Comparison of ENCODE assay signal across 1 cellular context in genomic region chr14:92794547-92794941, GRCh38.
TF ChIP-seq lines count a peak whose summit lies in the region.

No MANE protein-coding gene starts in this region.

TF ChIP-seq in HepG2, 621 proteins besides CTCF, POLR2A, EP300 and RAD21 (continued from another document and continues in another):
- TF ChIP-seq, protein P1, sequence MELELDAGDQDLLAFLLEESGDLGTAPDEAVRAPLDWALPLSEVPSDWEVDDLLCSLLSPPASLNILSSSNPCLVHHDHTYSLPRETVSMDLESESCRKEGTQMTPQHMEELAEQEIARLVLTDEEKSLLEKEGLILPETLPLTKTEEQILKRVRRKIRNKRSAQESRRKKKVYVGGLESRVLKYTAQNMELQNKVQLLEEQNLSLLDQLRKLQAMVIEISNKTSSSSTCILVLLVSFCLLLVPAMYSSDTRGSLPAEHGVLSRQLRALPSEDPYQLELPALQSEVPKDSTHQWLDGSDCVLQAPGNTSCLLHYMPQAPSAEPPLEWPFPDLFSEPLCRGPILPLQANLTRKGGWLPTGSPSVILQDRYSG (CRISPR knock-in tag; IDR thresholded peaks at IDR 0.05), result no peak
- TF ChIP-seq IRX3 (CRISPR knock-in tag; IDR thresholded peaks at IDR 0.05; ENCODE audit: borderline replicate concordance, low read depth) (no peak), ELF1 (CRISPR knock-in tag; IDR thresholded peaks at IDR 0.05) (no peak), KLF15 (CRISPR knock-in tag; IDR thresholded peaks at IDR 0.05; ENCODE audit: borderline replicate concordance) (no peak), POLR2AphosphoS2 (IDR thresholded peaks at IDR 0.05; ENCODE audit: low read depth, low read length) (no peak), PHF8 (CRISPR knock-in tag; IDR thresholded peaks at IDR 0.05) (no peak; the same call in none of the 2 replicates), ARNT (IDR thresholded peaks at IDR 0.05) (no peak), U2AF2 (IDR thresholded peaks at IDR 0.05; ENCODE audit: low read depth, low read length) (no peak), ZNF691 (CRISPR knock-in tag; IDR thresholded peaks at IDR 0.05; ENCODE audit: borderline replicate concordance, low read depth) (no peak), ZNF589 (CRISPR knock-in tag; conservative IDR thresholded peaks at IDR 0.05) (no peak), PHF5A (CRISPR knock-in tag; IDR thresholded peaks at IDR 0.05; ENCODE audit: low read depth, unreplicated experiment) (no peak), ZNF20 (CRISPR knock-in tag; IDR thresholded peaks at IDR 0.05) (no peak), ZNF296 (CRISPR knock-in tag; conservative IDR thresholded peaks at IDR 0.05) (0 out of 2 replicates have a peak, but pooled peaks have one; percentile 40), NFE2 (CRISPR knock-in tag; IDR thresholded peaks at IDR 0.05) (no peak), SOX5 (CRISPR knock-in tag; IDR thresholded peaks at IDR 0.05; ENCODE audit: borderline replicate concordance) (no peak), CSRNP2 (CRISPR knock-in tag; conservative IDR thresholded peaks at IDR 0.05; ENCODE audit: low read depth) (no peak), ZNF891 (CRISPR knock-in tag; IDR thresholded peaks at IDR 0.05) (no peak), RFX1 (IDR thresholded peaks at IDR 0.05) (no peak), ZEB1 (IDR thresholded peaks at IDR 0.05; ENCODE audit: insufficient replicate concordance, low read depth) (no peak), AKAP8 (CRISPR knock-in tag; IDR thresholded peaks at IDR 0.05) (no peak), CENPBD1 (CRISPR knock-in tag; IDR thresholded peaks at IDR 0.05; ENCODE audit: borderline replicate concordance, low read depth) (no peak), SKI (IDR thresholded peaks at IDR 0.05; ENCODE audit: partially characterized antibody) (no peak), E2F2 (CRISPR knock-in tag; IDR thresholded peaks at IDR 0.05; ENCODE audit: borderline replicate concordance) (no peak), NFKBIZ (CRISPR knock-in tag; IDR thresholded peaks at IDR 0.05) (no peak), KMT2A (CRISPR knock-in tag; IDR thresholded peaks at IDR 0.05) (peak; percentile 4; the same call in 1 of the 2 replicates), NR2C2 (CRISPR knock-in tag; IDR thresholded peaks at IDR 0.05; ENCODE audit: borderline replicate concordance) (no peak), HDAC1 (CRISPR knock-in tag; IDR thresholded peaks at IDR 0.05) (no peak), ZNF761 (CRISPR knock-in tag; conservative IDR thresholded peaks at IDR 0.05) (no peak), ZFP82 (CRISPR knock-in tag; IDR thresholded peaks at IDR 0.05; ENCODE audit: borderline replicate concordance) (no peak), ELF4 (CRISPR knock-in tag; IDR thresholded peaks at IDR 0.05; ENCODE audit: borderline replicate concordance) (no peak), SUZ12 (IDR thresholded peaks at IDR 0.05; ENCODE audit: low read depth, low read length) (no peak), ZNF337 (CRISPR knock-in tag; IDR thresholded peaks at IDR 0.05; ENCODE audit: borderline replicate concordance, low read depth) (no peak), ARID3A (IDR thresholded peaks at IDR 0.05; ENCODE audit: low read depth, low read length) (no peak), ZNF367 (CRISPR knock-in tag; IDR thresholded peaks at IDR 0.05; ENCODE audit: borderline replicate concordance) (no peak), SRF (IDR thresholded peaks at IDR 0.05; ENCODE audit: low read depth, low read length) (no peak), ZNF180 (CRISPR knock-in tag; IDR thresholded peaks at IDR 0.05; ENCODE audit: borderline replicate concordance, low read depth) (no peak), TBX3 (IDR thresholded peaks at IDR 0.05; ENCODE audit: borderline replicate concordance) (no peak), SP5 (CRISPR knock-in tag; IDR thresholded peaks at IDR 0.05; ENCODE audit: borderline replicate concordance, low read depth) (no peak), ASH2L (IDR thresholded peaks at IDR 0.05; ENCODE audit: insufficient read length, low read depth, low read length) (peak; percentile 36), MIER3 (CRISPR knock-in tag; IDR thresholded peaks at IDR 0.05; ENCODE audit: borderline replicate concordance) (no peak), SCMH1 (CRISPR knock-in tag; IDR thresholded peaks at IDR 0.05; ENCODE audit: borderline replicate concordance) (no peak), MED1 (CRISPR knock-in tag; IDR thresholded peaks at IDR 0.05) (no peak), NRL (CRISPR knock-in tag; IDR thresholded peaks at IDR 0.05; ENCODE audit: borderline replicate concordance) (0 out of 2 replicates have a peak, but pooled peaks have one; percentile 47), THAP9 (CRISPR knock-in tag; IDR thresholded peaks at IDR 0.05; ENCODE audit: borderline replicate concordance) (no peak), ZBTB42 (CRISPR knock-in tag; IDR thresholded peaks at IDR 0.05) (no peak)
- TF ChIP-seq, protein P2, sequence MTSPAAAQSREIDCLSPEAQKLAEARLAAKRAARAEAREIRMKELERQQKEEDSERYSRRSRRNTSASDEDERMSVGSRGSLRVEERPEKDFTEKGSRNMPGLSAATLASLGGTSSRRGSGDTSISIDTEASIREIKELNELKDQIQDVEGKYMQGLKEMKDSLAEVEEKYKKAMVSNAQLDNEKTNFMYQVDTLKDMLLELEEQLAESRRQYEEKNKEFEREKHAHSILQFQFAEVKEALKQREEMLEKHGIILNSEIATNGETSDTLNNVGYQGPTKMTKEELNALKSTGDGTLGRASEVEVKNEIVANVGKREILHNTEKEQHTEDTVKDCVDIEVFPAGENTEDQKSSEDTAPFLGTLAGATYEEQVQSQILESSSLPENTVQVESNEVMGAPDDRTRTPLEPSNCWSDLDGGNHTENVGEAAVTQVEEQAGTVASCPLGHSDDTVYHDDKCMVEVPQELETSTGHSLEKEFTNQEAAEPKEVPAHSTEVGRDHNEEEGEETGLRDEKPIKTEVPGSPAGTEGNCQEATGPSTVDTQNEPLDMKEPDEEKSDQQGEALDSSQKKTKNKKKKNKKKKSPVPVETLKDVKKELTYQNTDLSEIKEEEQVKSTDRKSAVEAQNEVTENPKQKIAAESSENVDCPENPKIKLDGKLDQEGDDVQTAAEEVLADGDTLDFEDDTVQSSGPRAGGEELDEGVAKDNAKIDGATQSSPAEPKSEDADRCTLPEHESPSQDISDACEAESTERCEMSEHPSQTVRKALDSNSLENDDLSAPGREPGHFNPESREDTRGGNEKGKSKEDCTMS (CRISPR knock-in tag; conservative IDR thresholded peaks at IDR 0.05), result no peak
- TF ChIP-seq, protein P3, sequence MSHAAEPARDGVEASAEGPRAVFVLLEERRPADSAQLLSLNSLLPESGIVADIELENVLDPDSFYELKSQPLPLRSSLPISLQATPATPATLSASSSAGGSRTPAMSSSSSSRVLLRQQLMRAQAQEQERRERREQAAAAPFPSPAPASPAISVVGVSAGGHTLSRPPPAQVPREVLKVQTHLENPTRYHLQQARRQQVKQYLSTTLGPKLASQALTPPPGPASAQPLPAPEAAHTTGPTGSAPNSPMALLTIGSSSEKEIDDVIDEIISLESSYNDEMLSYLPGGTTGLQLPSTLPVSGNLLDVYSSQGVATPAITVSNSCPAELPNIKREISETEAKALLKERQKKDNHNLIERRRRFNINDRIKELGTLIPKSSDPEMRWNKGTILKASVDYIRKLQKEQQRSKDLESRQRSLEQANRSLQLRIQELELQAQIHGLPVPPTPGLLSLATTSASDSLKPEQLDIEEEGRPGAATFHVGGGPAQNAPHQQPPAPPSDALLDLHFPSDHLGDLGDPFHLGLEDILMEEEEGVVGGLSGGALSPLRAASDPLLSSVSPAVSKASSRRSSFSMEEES (CRISPR knock-in tag; IDR thresholded peaks at IDR 0.05), result no peak
- TF ChIP-seq, protein P4, sequence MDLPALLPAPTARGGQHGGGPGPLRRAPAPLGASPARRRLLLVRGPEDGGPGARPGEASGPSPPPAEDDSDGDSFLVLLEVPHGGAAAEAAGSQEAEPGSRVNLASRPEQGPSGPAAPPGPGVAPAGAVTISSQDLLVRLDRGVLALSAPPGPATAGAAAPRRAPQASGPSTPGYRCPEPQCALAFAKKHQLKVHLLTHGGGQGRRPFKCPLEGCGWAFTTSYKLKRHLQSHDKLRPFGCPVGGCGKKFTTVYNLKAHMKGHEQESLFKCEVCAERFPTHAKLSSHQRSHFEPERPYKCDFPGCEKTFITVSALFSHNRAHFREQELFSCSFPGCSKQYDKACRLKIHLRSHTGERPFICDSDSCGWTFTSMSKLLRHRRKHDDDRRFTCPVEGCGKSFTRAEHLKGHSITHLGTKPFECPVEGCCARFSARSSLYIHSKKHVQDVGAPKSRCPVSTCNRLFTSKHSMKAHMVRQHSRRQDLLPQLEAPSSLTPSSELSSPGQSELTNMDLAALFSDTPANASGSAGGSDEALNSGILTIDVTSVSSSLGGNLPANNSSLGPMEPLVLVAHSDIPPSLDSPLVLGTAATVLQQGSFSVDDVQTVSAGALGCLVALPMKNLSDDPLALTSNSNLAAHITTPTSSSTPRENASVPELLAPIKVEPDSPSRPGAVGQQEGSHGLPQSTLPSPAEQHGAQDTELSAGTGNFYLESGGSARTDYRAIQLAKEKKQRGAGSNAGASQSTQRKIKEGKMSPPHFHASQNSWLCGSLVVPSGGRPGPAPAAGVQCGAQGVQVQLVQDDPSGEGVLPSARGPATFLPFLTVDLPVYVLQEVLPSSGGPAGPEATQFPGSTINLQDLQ (CRISPR knock-in tag; IDR thresholded peaks at IDR 0.05), result 0 out of 2 replicates have a peak, but pooled peaks have one; percentile 25
- TF ChIP-seq, protein P5, sequence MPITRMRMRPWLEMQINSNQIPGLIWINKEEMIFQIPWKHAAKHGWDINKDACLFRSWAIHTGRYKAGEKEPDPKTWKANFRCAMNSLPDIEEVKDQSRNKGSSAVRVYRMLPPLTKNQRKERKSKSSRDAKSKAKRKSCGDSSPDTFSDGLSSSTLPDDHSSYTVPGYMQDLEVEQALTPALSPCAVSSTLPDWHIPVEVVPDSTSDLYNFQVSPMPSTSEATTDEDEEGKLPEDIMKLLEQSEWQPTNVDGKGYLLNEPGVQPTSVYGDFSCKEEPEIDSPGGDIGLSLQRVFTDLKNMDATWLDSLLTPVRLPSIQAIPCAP (CRISPR knock-in tag; IDR thresholded peaks at IDR 0.05; ENCODE audit: low read depth), result no peak
